1 cellular context compared by ENCODE assay signal in genomic region chr21:42048870-42049577, GRCh38.
TF ChIP-seq lines count a peak whose summit lies in the region.

No MANE protein-coding gene starts in this region.

TF ChIP-seq in HEK293T, 16 proteins besides CTCF, POLR2A, EP300 and RAD21 (continued from another document):
- TF ChIP-seq PKNOX1 (IDR thresholded peaks at IDR 0.05) (no peak), ELF4 (IDR thresholded peaks at IDR 0.05) (no peak), L3MBTL2 (conservative IDR thresholded peaks at IDR 0.05) (no peak), LEF1 (IDR thresholded peaks at IDR 0.05; ENCODE audit: borderline replicate concordance) (no peak), CTBP1 (IDR thresholded peaks at IDR 0.05; ENCODE audit: borderline replicate concordance) (no peak), FOXK2 (IDR thresholded peaks at IDR 0.05) (no peak), BHLHE40 (IDR thresholded peaks at IDR 0.05; ENCODE audit: borderline replicate concordance) (no peak), NFRKB (IDR thresholded peaks at IDR 0.05) (no peak), FOXA1 (IDR thresholded peaks at IDR 0.05) (no peak)
